ENCODE assay signal across 11 cellular contexts in genomic region chr9:105191508-105192118, GRCh38. TPM values are rescaled to one million over a fixed set of nuclear protein-coding genes. Genes with fewer than 3 reads are reported as not detected.
A peak's percentile ranks its signal among the peaks of the same experiment; 100 is the strongest.
DNase-seq lines count a peak whose midpoint lies in the region; ATAC-seq, FAIRE-seq and TF ChIP-seq lines count a peak whose summit lies in the region.
"Had no signal": no experiment of that assay in that cellular context is flagged by ENCODE, and none has a peak within 500 bp of the region (broad histone marks: within the 10 kb centered on the region; RNA-seq: fewer than 3 reads in every experiment).

No MANE protein-coding gene starts in this region.

- in situ Hi-C loops in HepG2 (cut with HindIII; ENCODE audit: extremely low pct_ligation_motif_present, low pct_unique_long_range_greater_than_20kb) = no loop called here

- no peaks in the 10 kb centered on the region for H3K36me3 Mint-ChIP-seq in glutamatergic neuron (ENCODE audit: unreplicated experiment)

- H3K36me3 ChIP-seq in HepG2 (replicated peaks in 1 of 2; ENCODE audit: control insufficient read depth in 1 of 2, insufficient read depth in 2 of 2, low read length in 2 of 2) (no peaks in the 10 kb centered on the region), colonic mucosa (no peaks in the 10 kb centered on the region)

- no peaks in the 10 kb centered on the region for H3K79me2 ChIP-seq in HepG2 (ENCODE audit: insufficient read depth, low read length)

- H3K9me3 ChIP-seq in HepG2 (ENCODE audit: low read length) (no peaks in the 10 kb centered on the region), colonic mucosa (no peaks in the 10 kb centered on the region)

- H3K27ac Mint-ChIP-seq in glutamatergic neuron (ENCODE audit: unreplicated experiment) = no peak overlapping the region
- H3K27ac Mint-ChIP-seq: activated CD4-positive, alpha-beta T cell treated with anti-CD3 and anti-CD28 coated beads, Interleukin-2, amount 10 ng/mL, durations not matched to agents 7 days and 5 days had no signal

- H3K9me3 Mint-ChIP-seq in glutamatergic neuron (ENCODE audit: unreplicated experiment) = peaks cover 4% of the 10 kb centered on the region
- H3K9me3 Mint-ChIP-seq: activated CD4-positive, alpha-beta T cell treated with anti-CD3 and anti-CD28 coated beads, Interleukin-2, amount 10 ng/mL, durations not matched to agents 7 days and 5 days had no signal

- H3K4me3 ChIP-seq in GM12865 (ENCODE audit: low read depth, low read length) = no peak overlapping the region
- no peak overlapping the region; a peak in 1 of 6 replicates for H3K4me3 ChIP-seq in HepG2 (replicated peaks in 1 of 3; ENCODE audit: insufficient read depth in 1 of 3, low read depth in 2 of 3, low read length in 3 of 3)
- no peak overlapping the region for H3K4me3 ChIP-seq in colonic mucosa

- intact Hi-C loops in HepG2 (cut with micrococcal nuclease; ENCODE audit: unreplicated experiment) = loop anchor here (5.0 kb wide), 2 partner anchors 46 to 101 kb away; no protein-coding TSS in a partner anchor
- intact Hi-C loops in colonic mucosa (cut with DNase I) = no loop called here

- no peak overlapping the region for H3K4me3 Mint-ChIP-seq in glutamatergic neuron (ENCODE audit: unreplicated experiment)
- H3K4me3 Mint-ChIP-seq: activated CD4-positive, alpha-beta T cell treated with anti-CD3 and anti-CD28 coated beads, Interleukin-2, amount 10 ng/mL, durations not matched to agents 7 days and 5 days had no signal

- no peaks in the 10 kb centered on the region for H4K20me1 ChIP-seq in HepG2 (ENCODE audit: insufficient read depth, low read length)

- peak; percentile 95 for FAIRE-seq in HepG2 (lab: Jason Lieb, UNC)

- TF ChIP-seq CTCF in GM12865 (IDR thresholded peaks at IDR 0.05; ENCODE audit: insufficient read depth, low read depth, low read length, missing control alignments) (no peak), HepG2 (CRISPR knock-in tag; IDR thresholded peaks at IDR 0.05) (no peak), glutamatergic neuron (IDR thresholded peaks at IDR 0.05; ENCODE audit: partially characterized antibody, unreplicated experiment) (no peak), colonic mucosa (IDR thresholded peaks at IDR 0.05) (no peak)

- peak; percentile 89 to 91 for TF ChIP-seq EP300 in HepG2 (IDR thresholded peaks at IDR 0.05; ENCODE audit: low read depth in 2 of 2, low read length in 2 of 2)
- peak; percentile 75; the same call in 1 of the 2 replicates for TF ChIP-seq EP300 in HepG2 (CRISPR knock-in tag; IDR thresholded peaks at IDR 0.05; ENCODE audit: borderline replicate concordance)

- H3K27me3 Mint-ChIP-seq in glutamatergic neuron (ENCODE audit: unreplicated experiment) = peaks cover 2% of the 10 kb centered on the region

- H2AFZ ChIP-seq in HepG2 (ENCODE audit: low read length) = no peak overlapping the region

- no peak for TF ChIP-seq POLR2A in HepG2 (IDR thresholded peaks at IDR 0.05; ENCODE audit: insufficient read depth in 1 of 2, low read depth in 2 of 2, low read length in 2 of 2)

- H3K9ac ChIP-seq in HepG2 (ENCODE audit: insufficient read depth, low read depth, low read length) = no peak overlapping the region
- no peak overlapping the region for H3K9ac ChIP-seq in colonic mucosa (ENCODE audit: low read depth in 2 of 2, low read length in 2 of 2)

- H3K4me1 Mint-ChIP-seq in glutamatergic neuron (ENCODE audit: low read depth, unreplicated experiment) = peaks cover 2% of the 10 kb centered on the region

- 31% methylated on average over 10 of the region's 10 CpGs for WGBS in HepG2 (ENCODE audit: low lambda C conversion rate)

- peak; percentile 76 for ATAC-seq in GM21786 (IDR thresholded peaks at IDR 0.05; ENCODE audit: unreplicated experiment)
- peak; percentile 94 for ATAC-seq in HepG2

- DNase-seq in GM12865 (ENCODE audit: low read depth) (peak; percentile 91), NCI-H460 (ENCODE audit: extremely low read depth, low read depth) (peak; percentile 49), HepG2 (ENCODE audit: low spot score) (peak; percentile 95), glutamatergic neuron (no peak), colonic mucosa (no peak), HPDE6-E6E7 (ENCODE audit: extremely low spot score) (no peak)
- DNase-seq in activated CD4-positive, CD25-positive, alpha-beta regulatory T cell (lab: John Stamatoyannopoulos, UW) = no peak
- DNase-seq: activated CD4-positive, alpha-beta T cell treated with anti-CD3 and anti-CD28 coated beads, Interleukin-2, amount 10 ng/mL, durations not matched to agents 7 days and 5 days; H7; NCI-H345 had no signal

- peak overlapping the region; percentile 67 for H3K27ac ChIP-seq in HepG2 (ENCODE audit: extremely low read length, insufficient read depth, low read length)
- H3K27ac ChIP-seq in colonic mucosa = no peak overlapping the region

- H3K4me1 ChIP-seq in HepG2 (ENCODE audit: insufficient read depth, low read length) (peaks cover 57% of the 10 kb centered on the region), colonic mucosa (no peaks in the 10 kb centered on the region)

- CTCF ChIA-PET in HepG2 (lab: Yijun Ruan, JAX; ENCODE audit: low intra/inter-chr PET ratio, low total read pairs) = no interaction called here

- BruUV-seq in HepG2 (replicated peaks; lab: Mats Ljungman, UMichigan) = no TSS peak

- POLR2A ChIA-PET in HepG2 (lab: Yijun Ruan, JAX) = interaction anchor here (0.6 to 1.3 kb wide), 5 partner anchors 53 to 140 kb away, joined by 3 to 6 read pairs (median 3); partner anchors contain the start of gene SLC44A1

- H3K4me2 ChIP-seq in HepG2 (ENCODE audit: low read depth, low read length) = peak overlapping the region; percentile 67

- H3K27me3 ChIP-seq in HepG2 (ENCODE audit: control insufficient read depth in 1 of 2, insufficient read depth in 2 of 2, low read length in 2 of 2) (no peaks in the 10 kb centered on the region), colonic mucosa (no peaks in the 10 kb centered on the region)

- no peak for TF ChIP-seq RAD21 in HepG2 (CRISPR knock-in tag; IDR thresholded peaks at IDR 0.05)

TF ChIP-seq in HepG2, 621 proteins besides CTCF, POLR2A, EP300 and RAD21 (continues in another document):
- TF ChIP-seq ATF6 (CRISPR knock-in tag; conservative IDR thresholded peaks at IDR 0.05) = no peak
- 0 out of 2 replicates have a peak, but pooled peaks have one; percentile 50 for TF ChIP-seq HOXA5 (CRISPR knock-in tag; IDR thresholded peaks at IDR 0.05)
- peak; percentile 80 for TF ChIP-seq FOSL2 (CRISPR knock-in tag; IDR thresholded peaks at IDR 0.05)
- TF ChIP-seq, protein P1, sequence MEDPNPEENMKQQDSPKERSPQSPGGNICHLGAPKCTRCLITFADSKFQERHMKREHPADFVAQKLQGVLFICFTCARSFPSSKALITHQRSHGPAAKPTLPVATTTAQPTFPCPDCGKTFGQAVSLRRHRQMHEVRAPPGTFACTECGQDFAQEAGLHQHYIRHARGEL (CRISPR knock-in tag; IDR thresholded peaks at IDR 0.05) = no peak

RNA-seq across cellular contexts. Expression of gene SLC44A1, which starts 52.8 kb away (rescaled TPM):
- total RNA-seq in NCI-H460 (2014; rRNA removed; shearing (Covaris generic)) = 247 and 276 TPM in 2 replicates
- polyA plus RNA-seq in NCI-H460 (2014; cell fraction: nucleus; rRNA removed) = 61.4 and 82.3 TPM in 2 replicates
- total RNA-seq in HepG2 (2016; rRNA removed; fragmentation: Illumina TruSeq; extraction: Trizol) = 30.4 and 40.8 TPM in 2 replicates
- total RNA-seq in HepG2 (2016; cell fraction: cytosol; rRNA removed; fragmentation: Illumina TruSeq; extraction: Trizol; ENCODE audit: low read depth) = 12.0 and 12.2 TPM in 2 replicates
- 31.5 and 39.4 TPM in 2 replicates for total RNA-seq in HepG2 (2016; cell fraction: insoluble cytoplasmic fraction; rRNA removed; fragmentation: Illumina TruSeq; extraction: Trizol)
- total RNA-seq in HepG2 (2016; cell fraction: membrane; rRNA removed; fragmentation: Illumina TruSeq; extraction: Trizol) = 34.7 and 38.3 TPM in 2 replicates
- 31.6 and 40.2 TPM in 2 replicates for total RNA-seq in HepG2 (2016; cell fraction: nucleus; rRNA removed; fragmentation: Illumina TruSeq; extraction: Trizol)
- 21.1 and 21.4 TPM in 2 replicates for polyA plus RNA-seq in HepG2 (2011; rRNA removed)
- 15.7 and 26.2 TPM in 2 replicates for polyA plus RNA-seq in HepG2 (2011; cell fraction: cytosol; rRNA removed)
- polyA plus RNA-seq in HepG2 (2011; cell fraction: nucleus; rRNA removed) = 7.9 and 11.1 TPM in 2 replicates
- 38.1 and 40.7 TPM in 2 replicates for polyA plus RNA-seq in HepG2 (2012)
- 5.0 and 7.1 TPM in 2 replicates for polyA plus RNA-seq in HepG2 (2016; cell fraction: cytosol; fragmentation: Illumina TruSeq; extraction: Trizol; ENCODE audit: low read depth)
- 20.0 and 22.2 TPM in 2 replicates for polyA plus RNA-seq in HepG2 (2016; cell fraction: insoluble cytoplasmic fraction; fragmentation: Illumina TruSeq; extraction: Trizol; ENCODE audit: low read depth)
- 13.9 and 16.2 TPM in 2 replicates for polyA plus RNA-seq in HepG2 (2016; cell fraction: membrane; fragmentation: Illumina TruSeq; extraction: Trizol; ENCODE audit: low read depth)
- polyA plus RNA-seq in HepG2 (2016; cell fraction: nucleus; fragmentation: Illumina TruSeq; extraction: Trizol; ENCODE audit: insufficient read depth, low read depth) = 26.5 and 26.7 TPM in 2 replicates
- polyA minus RNA-seq in HepG2 (2011; rRNA and poly(A)+ RNA removed; ENCODE audit: low replicate concordance) = 69.1 and 73.0 TPM in 2 replicates
- 23.7 and 37.4 TPM in 2 replicates for polyA minus RNA-seq in HepG2 (2011; cell fraction: cytosol; rRNA and poly(A)+ RNA removed)
- polyA minus RNA-seq in HepG2 (2011; cell fraction: nucleus; rRNA and poly(A)+ RNA removed) = 30.1 and 37.0 TPM in 2 replicates
- total RNA-seq in glutamatergic neuron (ENCODE audit: unreplicated experiment) = 9.6 TPM
- total RNA-seq in colonic mucosa = 100 to 1,000 TPM; 151 to 180 TPM

Comparison
In these comparisons a context has a peak if more than half of its experiments do, and no peak if none do; other contexts are left out.
1. DNase-seq: peak in GM12865 (single experiment), NCI-H460 (single experiment) and HepG2 (single experiment); none in glutamatergic neuron (single experiment), colonic mucosa (single experiment), activated CD4-positive, CD25-positive, alpha-beta regulatory T cell (0 of 4) and HPDE6-E6E7 (single experiment).